ENCODE assay signal across 1 cellular context in the genomic region with DNA sequence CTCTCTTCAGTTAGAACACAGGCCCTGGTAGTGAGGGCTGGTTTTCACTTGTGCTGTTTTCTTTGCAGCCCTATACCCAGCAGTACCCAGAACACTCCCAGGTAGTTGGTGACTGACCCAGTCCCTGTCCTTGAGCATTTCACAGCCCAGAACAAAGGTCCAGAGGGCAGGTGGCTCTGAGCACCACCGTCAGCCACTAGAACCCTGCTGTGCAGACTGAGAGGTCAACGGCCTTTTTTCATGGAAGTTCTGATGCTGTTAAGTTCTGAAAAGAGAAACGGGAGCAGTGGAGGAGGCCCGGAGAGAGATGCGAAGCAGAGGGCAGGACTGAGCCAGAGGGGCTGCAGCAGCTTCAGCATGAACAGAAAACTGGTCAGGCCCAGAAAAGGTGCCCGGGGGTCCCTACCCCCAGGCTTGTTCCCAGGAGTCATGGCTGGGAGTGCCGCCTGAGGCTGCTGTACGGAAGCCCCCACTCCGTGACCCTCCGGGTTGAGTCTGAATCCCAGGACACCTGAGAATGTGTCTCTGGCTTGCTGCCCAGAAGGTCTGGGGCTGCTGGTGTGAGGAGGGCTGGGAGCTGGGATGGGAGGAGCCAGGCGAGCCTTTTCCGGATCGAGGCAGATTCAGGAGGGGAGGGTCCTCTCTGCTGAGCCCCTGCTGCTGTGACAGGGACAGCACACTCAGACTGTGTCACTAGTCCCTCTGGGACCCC.
TF ChIP-seq lines count a peak whose summit lies in the region.

No MANE protein-coding gene starts in this region.

TF ChIP-seq in HepG2, 621 proteins besides CTCF, POLR2A, EP300 and RAD21 (continued from another document and continues in another):
- TF ChIP-seq, protein P1, sequence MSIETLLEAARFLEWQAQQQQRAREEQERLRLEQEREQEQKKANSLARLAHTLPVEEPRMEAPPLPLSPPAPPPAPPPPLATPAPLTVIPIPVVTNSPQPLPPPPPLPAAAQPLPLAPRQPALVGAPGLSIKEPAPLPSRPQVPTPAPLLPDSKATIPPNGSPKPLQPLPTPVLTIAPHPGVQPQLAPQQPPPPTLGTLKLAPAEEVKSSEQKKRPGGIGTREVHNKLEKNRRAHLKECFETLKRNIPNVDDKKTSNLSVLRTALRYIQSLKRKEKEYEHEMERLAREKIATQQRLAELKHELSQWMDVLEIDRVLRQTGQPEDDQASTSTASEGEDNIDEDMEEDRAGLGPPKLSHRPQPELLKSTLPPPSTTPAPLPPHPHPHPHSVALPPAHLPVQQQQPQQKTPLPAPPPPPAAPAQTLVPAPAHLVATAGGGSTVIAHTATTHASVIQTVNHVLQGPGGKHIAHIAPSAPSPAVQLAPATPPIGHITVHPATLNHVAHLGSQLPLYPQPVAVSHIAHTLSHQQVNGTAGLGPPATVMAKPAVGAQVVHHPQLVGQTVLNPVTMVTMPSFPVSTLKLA (IDR thresholded peaks at IDR 0.05), result no peak
- TF ChIP-seq MAFF (IDR thresholded peaks at IDR 0.05; ENCODE audit: low read depth, low read length), result no peak
- no peak for TF ChIP-seq ARNT (IDR thresholded peaks at IDR 0.05)
- TF ChIP-seq SALL2 (CRISPR knock-in tag; IDR thresholded peaks at IDR 0.05), result 0 out of 2 replicates have a peak, but pooled peaks have one; percentile 54
- no peak for TF ChIP-seq ZNF17 (CRISPR knock-in tag; IDR thresholded peaks at IDR 0.05)
- TF ChIP-seq, protein P2, sequence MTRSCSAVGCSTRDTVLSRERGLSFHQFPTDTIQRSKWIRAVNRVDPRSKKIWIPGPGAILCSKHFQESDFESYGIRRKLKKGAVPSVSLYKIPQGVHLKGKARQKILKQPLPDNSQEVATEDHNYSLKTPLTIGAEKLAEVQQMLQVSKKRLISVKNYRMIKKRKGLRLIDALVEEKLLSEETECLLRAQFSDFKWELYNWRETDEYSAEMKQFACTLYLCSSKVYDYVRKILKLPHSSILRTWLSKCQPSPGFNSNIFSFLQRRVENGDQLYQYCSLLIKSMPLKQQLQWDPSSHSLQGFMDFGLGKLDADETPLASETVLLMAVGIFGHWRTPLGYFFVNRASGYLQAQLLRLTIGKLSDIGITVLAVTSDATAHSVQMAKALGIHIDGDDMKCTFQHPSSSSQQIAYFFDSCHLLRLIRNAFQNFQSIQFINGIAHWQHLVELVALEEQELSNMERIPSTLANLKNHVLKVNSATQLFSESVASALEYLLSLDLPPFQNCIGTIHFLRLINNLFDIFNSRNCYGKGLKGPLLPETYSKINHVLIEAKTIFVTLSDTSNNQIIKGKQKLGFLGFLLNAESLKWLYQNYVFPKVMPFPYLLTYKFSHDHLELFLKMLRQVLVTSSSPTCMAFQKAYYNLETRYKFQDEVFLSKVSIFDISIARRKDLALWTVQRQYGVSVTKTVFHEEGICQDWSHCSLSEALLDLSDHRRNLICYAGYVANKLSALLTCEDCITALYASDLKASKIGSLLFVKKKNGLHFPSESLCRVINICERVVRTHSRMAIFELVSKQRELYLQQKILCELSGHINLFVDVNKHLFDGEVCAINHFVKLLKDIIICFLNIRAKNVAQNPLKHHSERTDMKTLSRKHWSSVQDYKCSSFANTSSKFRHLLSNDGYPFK (CRISPR knock-in tag; IDR thresholded peaks at IDR 0.05; ENCODE audit: borderline replicate concordance), result no peak
- TF ChIP-seq, protein P3, sequence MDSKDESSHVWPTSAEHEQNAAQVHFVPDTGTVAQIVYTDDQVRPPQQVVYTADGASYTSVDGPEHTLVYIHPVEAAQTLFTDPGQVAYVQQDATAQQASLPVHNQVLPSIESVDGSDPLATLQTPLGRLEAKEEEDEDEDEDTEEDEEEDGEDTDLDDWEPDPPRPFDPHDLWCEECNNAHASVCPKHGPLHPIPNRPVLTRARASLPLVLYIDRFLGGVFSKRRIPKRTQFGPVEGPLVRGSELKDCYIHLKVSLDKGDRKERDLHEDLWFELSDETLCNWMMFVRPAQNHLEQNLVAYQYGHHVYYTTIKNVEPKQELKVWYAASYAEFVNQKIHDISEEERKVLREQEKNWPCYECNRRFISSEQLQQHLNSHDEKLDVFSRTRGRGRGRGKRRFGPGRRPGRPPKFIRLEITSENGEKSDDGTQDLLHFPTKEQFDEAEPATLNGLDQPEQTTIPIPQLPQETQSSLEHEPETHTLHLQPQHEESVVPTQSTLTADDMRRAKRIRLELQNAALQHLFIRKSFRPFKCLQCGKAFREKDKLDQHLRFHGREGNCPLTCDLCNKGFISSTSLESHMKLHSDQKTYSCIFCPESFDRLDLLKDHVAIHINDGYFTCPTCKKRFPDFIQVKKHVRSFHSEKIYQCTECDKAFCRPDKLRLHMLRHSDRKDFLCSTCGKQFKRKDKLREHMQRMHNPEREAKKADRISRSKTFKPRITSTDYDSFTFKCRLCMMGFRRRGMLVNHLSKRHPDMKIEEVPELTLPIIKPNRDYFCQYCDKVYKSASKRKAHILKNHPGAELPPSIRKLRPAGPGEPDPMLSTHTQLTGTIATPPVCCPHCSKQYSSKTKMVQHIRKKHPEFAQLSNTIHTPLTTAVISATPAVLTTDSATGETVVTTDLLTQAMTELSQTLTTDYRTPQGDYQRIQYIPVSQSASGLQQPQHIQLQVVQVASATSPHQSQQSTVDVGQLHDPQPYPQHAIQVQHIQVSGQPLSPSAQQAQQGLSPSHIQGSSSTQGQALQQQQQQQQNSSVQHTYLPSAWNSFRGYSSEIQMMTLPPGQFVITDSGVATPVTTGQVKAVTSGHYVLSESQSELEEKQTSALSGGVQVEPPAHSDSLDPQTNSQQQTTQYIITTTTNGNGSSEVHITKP (CRISPR knock-in tag; IDR thresholded peaks at IDR 0.05; ENCODE audit: low read depth), result no peak
- TF ChIP-seq ZNF30 (CRISPR knock-in tag; IDR thresholded peaks at IDR 0.05), result no peak
- no peak for TF ChIP-seq BHLHE40 (IDR thresholded peaks at IDR 0.05; ENCODE audit: low read length)
- TF ChIP-seq, protein P4, sequence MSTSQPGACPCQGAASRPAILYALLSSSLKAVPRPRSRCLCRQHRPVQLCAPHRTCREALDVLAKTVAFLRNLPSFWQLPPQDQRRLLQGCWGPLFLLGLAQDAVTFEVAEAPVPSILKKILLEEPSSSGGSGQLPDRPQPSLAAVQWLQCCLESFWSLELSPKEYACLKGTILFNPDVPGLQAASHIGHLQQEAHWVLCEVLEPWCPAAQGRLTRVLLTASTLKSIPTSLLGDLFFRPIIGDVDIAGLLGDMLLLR (CRISPR knock-in tag; IDR thresholded peaks at IDR 0.05), result no peak
- no peak for TF ChIP-seq REPIN1 (CRISPR knock-in tag; IDR thresholded peaks at IDR 0.05; ENCODE audit: borderline replicate concordance, low read depth)
- TF ChIP-seq ZSCAN20 (CRISPR knock-in tag; IDR thresholded peaks at IDR 0.05; ENCODE audit: borderline replicate concordance), result no peak
- TF ChIP-seq, protein P5, sequence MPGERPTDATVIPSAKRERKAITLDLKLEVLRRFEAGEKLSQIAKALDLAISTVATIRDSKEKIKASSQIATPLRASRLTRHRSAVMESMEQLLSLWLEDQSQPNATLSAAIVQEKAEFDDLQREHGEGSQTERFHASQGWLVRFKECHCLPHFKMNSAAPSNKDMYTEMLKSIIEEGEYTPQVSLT (CRISPR knock-in tag; IDR thresholded peaks at IDR 0.05; ENCODE audit: borderline replicate concordance, low read depth), result no peak
- TF ChIP-seq CHD2 (IDR thresholded peaks at IDR 0.05; ENCODE audit: low read depth, low read length), result no peak
- no peak for TF ChIP-seq TOPORS (CRISPR knock-in tag; IDR thresholded peaks at IDR 0.05)
- TF ChIP-seq, protein P6, sequence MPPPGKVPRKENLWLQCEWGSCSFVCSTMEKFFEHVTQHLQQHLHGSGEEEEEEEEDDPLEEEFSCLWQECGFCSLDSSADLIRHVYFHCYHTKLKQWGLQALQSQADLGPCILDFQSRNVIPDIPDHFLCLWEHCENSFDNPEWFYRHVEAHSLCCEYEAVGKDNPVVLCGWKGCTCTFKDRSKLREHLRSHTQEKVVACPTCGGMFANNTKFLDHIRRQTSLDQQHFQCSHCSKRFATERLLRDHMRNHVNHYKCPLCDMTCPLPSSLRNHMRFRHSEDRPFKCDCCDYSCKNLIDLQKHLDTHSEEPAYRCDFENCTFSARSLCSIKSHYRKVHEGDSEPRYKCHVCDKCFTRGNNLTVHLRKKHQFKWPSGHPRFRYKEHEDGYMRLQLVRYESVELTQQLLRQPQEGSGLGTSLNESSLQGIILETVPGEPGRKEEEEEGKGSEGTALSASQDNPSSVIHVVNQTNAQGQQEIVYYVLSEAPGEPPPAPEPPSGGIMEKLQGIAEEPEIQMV (CRISPR knock-in tag; IDR thresholded peaks at IDR 0.05; ENCODE audit: low read depth), result no peak
- TF ChIP-seq ZNF260 (CRISPR knock-in tag; IDR thresholded peaks at IDR 0.05; ENCODE audit: borderline replicate concordance, low read depth), result no peak
- 0 out of 2 replicates have a peak, but pooled peaks have one; percentile 23 for TF ChIP-seq ZFP37 (CRISPR knock-in tag; IDR thresholded peaks at IDR 0.05; ENCODE audit: borderline replicate concordance)
- no peak for TF ChIP-seq NAIF1 (CRISPR knock-in tag; IDR thresholded peaks at IDR 0.05; ENCODE audit: borderline replicate concordance)
- TF ChIP-seq, protein P7, sequence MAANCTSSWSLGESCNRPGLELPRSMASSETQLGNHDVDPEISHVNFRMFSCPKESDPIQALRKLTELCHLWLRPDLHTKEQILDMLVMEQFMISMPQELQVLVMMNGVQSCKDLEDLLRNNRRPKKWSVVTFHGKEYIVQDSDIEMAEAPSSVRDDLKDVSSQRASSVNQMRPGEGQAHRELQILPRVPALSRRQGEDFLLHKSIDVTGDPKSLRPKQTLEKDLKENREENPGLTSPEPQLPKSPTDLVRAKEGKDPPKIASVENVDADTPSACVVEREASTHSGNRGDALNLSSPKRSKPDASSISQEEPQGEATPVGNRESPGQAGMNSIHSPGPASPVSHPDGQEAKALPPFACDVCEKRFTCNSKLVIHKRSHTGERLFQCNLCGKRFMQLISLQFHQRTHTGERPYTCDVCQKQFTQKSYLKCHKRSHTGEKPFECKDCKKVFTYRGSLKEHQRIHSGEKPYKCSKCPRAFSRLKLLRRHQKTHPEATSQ (CRISPR knock-in tag; IDR thresholded peaks at IDR 0.05; ENCODE audit: borderline replicate concordance), result no peak
- TF ChIP-seq, protein P8, sequence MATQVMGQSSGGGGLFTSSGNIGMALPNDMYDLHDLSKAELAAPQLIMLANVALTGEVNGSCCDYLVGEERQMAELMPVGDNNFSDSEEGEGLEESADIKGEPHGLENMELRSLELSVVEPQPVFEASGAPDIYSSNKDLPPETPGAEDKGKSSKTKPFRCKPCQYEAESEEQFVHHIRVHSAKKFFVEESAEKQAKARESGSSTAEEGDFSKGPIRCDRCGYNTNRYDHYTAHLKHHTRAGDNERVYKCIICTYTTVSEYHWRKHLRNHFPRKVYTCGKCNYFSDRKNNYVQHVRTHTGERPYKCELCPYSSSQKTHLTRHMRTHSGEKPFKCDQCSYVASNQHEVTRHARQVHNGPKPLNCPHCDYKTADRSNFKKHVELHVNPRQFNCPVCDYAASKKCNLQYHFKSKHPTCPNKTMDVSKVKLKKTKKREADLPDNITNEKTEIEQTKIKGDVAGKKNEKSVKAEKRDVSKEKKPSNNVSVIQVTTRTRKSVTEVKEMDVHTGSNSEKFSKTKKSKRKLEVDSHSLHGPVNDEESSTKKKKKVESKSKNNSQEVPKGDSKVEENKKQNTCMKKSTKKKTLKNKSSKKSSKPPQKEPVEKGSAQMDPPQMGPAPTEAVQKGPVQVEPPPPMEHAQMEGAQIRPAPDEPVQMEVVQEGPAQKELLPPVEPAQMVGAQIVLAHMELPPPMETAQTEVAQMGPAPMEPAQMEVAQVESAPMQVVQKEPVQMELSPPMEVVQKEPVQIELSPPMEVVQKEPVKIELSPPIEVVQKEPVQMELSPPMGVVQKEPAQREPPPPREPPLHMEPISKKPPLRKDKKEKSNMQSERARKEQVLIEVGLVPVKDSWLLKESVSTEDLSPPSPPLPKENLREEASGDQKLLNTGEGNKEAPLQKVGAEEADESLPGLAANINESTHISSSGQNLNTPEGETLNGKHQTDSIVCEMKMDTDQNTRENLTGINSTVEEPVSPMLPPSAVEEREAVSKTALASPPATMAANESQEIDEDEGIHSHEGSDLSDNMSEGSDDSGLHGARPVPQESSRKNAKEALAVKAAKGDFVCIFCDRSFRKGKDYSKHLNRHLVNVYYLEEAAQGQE (IDR thresholded peaks at IDR 0.05; ENCODE audit: borderline replicate concordance in 1 of 2, low read depth in 1 of 2, low read length in 2 of 2), result no peak
- no peak for TF ChIP-seq ZNF225 (CRISPR knock-in tag; IDR thresholded peaks at IDR 0.05)
- 0 out of 2 replicates have a peak, but pooled peaks have one; percentile 37 for TF ChIP-seq ZNF564 (CRISPR knock-in tag; IDR thresholded peaks at IDR 0.05)
- no peak for TF ChIP-seq ZNF552 (CRISPR knock-in tag; IDR thresholded peaks at IDR 0.05; ENCODE audit: borderline replicate concordance)
- TF ChIP-seq, protein P9, sequence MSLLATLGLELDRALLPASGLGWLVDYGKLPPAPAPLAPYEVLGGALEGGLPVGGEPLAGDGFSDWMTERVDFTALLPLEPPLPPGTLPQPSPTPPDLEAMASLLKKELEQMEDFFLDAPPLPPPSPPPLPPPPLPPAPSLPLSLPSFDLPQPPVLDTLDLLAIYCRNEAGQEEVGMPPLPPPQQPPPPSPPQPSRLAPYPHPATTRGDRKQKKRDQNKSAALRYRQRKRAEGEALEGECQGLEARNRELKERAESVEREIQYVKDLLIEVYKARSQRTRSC (CRISPR knock-in tag; IDR thresholded peaks at IDR 0.05; ENCODE audit: low read depth), result no peak
- 0 out of 2 replicates have a peak, but pooled peaks have one; percentile 35 for TF ChIP-seq ZNF788 (CRISPR knock-in tag; IDR thresholded peaks at IDR 0.05; ENCODE audit: borderline replicate concordance)
- no peak for TF ChIP-seq RARG (CRISPR knock-in tag; IDR thresholded peaks at IDR 0.05; ENCODE audit: low read depth)
- TF ChIP-seq, protein P10, sequence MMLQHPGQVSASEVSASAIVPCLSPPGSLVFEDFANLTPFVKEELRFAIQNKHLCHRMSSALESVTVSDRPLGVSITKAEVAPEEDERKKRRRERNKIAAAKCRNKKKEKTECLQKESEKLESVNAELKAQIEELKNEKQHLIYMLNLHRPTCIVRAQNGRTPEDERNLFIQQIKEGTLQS (CRISPR knock-in tag; IDR thresholded peaks at IDR 0.05), result no peak
- no peak for TF ChIP-seq ZNF282 (IDR thresholded peaks at IDR 0.05; ENCODE audit: partially characterized antibody)
- TF ChIP-seq HOXA9 (CRISPR knock-in tag; IDR thresholded peaks at IDR 0.05; ENCODE audit: borderline replicate concordance), result no peak
- TF ChIP-seq EHMT2 (IDR thresholded peaks at IDR 0.05; ENCODE audit: borderline replicate concordance, low read depth, low read length), result no peak
- TF ChIP-seq KLF12 (CRISPR knock-in tag; IDR thresholded peaks at IDR 0.05; ENCODE audit: borderline replicate concordance), result 0 out of 2 replicates have a peak, but pooled peaks have one; percentile 63
- no peak for TF ChIP-seq SETDB1 (CRISPR knock-in tag; IDR thresholded peaks at IDR 0.05; ENCODE audit: borderline replicate concordance)
- peak; percentile 54; the same call in 1 of the 2 replicates for TF ChIP-seq MYC (CRISPR knock-in tag; IDR thresholded peaks at IDR 0.05; ENCODE audit: borderline replicate concordance)
- TF ChIP-seq, protein P11, sequence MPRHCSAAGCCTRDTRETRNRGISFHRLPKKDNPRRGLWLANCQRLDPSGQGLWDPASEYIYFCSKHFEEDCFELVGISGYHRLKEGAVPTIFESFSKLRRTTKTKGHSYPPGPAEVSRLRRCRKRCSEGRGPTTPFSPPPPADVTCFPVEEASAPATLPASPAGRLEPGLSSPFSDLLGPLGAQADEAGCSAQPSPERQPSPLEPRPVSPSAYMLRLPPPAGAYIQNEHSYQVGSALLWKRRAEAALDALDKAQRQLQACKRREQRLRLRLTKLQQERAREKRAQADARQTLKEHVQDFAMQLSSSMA (CRISPR knock-in tag; IDR thresholded peaks at IDR 0.05), result no peak
